ENCODE assay signal across 1 cellular context in genomic region chr18:8428951-8429350, GRCh38.
TF ChIP-seq lines count a peak whose summit lies in the region.

No MANE protein-coding gene starts in this region.

TF ChIP-seq in HepG2, 621 proteins besides CTCF, POLR2A, EP300 and RAD21 (continued from another document):
- TF ChIP-seq ZNF281 (CRISPR knock-in tag; IDR thresholded peaks at IDR 0.05; ENCODE audit: borderline replicate concordance) (no peak), TARDBP (CRISPR knock-in tag; IDR thresholded peaks at IDR 0.05) (no peak), ZNF10 (CRISPR knock-in tag; IDR thresholded peaks at IDR 0.05; ENCODE audit: borderline replicate concordance, low read depth) (no peak), ATF1 (CRISPR knock-in tag; IDR thresholded peaks at IDR 0.05) (no peak), ZNF552 (CRISPR knock-in tag; IDR thresholded peaks at IDR 0.05; ENCODE audit: borderline replicate concordance) (no peak), ZNF567 (CRISPR knock-in tag; IDR thresholded peaks at IDR 0.05; ENCODE audit: borderline replicate concordance) (no peak), ATAD3A (CRISPR knock-in tag; IDR thresholded peaks at IDR 0.05) (no peak), ZNF296 (CRISPR knock-in tag; conservative IDR thresholded peaks at IDR 0.05) (no peak), TCF12 (IDR thresholded peaks at IDR 0.05) (no peak), TCF12 (CRISPR knock-in tag; IDR thresholded peaks at IDR 0.05) (no peak), ZKSCAN5 (CRISPR knock-in tag; IDR thresholded peaks at IDR 0.05) (no peak)
- TF ChIP-seq, protein P1, sequence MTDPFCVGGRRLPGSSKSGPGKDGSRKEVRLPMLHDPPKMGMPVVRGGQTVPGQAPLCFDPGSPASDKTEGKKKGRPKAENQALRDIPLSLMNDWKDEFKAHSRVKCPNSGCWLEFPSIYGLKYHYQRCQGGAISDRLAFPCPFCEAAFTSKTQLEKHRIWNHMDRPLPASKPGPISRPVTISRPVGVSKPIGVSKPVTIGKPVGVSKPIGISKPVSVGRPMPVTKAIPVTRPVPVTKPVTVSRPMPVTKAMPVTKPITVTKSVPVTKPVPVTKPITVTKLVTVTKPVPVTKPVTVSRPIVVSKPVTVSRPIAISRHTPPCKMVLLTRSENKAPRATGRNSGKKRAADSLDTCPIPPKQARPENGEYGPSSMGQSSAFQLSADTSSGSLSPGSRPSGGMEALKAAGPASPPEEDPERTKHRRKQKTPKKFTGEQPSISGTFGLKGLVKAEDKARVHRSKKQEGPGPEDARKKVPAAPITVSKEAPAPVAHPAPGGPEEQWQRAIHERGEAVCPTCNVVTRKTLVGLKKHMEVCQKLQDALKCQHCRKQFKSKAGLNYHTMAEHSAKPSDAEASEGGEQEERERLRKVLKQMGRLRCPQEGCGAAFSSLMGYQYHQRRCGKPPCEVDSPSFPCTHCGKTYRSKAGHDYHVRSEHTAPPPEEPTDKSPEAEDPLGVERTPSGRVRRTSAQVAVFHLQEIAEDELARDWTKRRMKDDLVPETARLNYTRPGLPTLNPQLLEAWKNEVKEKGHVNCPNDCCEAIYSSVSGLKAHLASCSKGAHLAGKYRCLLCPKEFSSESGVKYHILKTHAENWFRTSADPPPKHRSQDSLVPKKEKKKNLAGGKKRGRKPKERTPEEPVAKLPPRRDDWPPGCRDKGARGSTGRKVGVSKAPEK (CRISPR knock-in tag; IDR thresholded peaks at IDR 0.05; ENCODE audit: borderline replicate concordance): no peak
